Comparison of ENCODE assay signal across 9 cellular contexts in the genomic region with DNA sequence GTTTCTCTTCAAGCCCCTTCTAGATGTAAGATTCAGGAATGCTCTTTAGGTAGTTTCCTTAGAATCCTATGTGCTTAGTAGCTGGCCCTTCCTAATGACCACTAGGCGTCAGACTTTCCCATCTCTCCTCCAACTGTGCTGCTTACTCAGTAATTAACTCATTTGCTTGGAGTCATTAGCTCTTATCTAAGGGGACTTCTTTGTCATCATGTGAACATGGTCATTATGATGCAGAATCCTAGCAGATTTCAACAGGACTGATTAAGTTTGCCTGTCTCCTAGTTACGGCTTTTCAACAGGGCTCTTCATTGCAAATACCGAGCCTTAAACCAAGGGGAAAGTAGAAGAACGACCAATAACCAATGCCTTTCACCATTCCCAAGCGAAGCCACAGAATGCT. TPM values are rescaled to one million over a fixed set of nuclear protein-coding genes. Genes with fewer than 3 reads are reported as not detected.
DNase-seq lines count a peak whose midpoint lies in the region; ATAC-seq and TF ChIP-seq lines count a peak whose summit lies in the region.
"Had no signal": no experiment of that assay in that cellular context is flagged by ENCODE, and none has a peak within 500 bp of the region (broad histone marks: within the 10 kb centered on the region; RNA-seq: fewer than 3 reads in every experiment).

No MANE protein-coding gene starts in this region.

- no peaks in the 10 kb centered on the region for H3K27me3 ChIP-seq in lower lobe of right lung (ENCODE audit: low read depth)
- H3K27me3 ChIP-seq in CD4-positive, alpha-beta T cell (ENCODE audit: control insufficient read depth, insufficient read depth, low read length) = peaks cover 14% of the 10 kb centered on the region

- H3K4me3 Mint-ChIP-seq in CD4-positive, alpha-beta T cell = no peak overlapping the region
- H3K4me3 Mint-ChIP-seq: B cell had no signal

- no peak overlapping the region for H3K27ac ChIP-seq in lower lobe of right lung
- no peak overlapping the region for H3K27ac ChIP-seq in CD4-positive, alpha-beta T cell (ENCODE audit: low read depth, low read length)

- TF ChIP-seq CTCF in choroid plexus epithelial cell (conservative IDR thresholded peaks at IDR 0.05; ENCODE audit: low read depth, low read length) = peak; percentile 91
- peak; percentile 59 for TF ChIP-seq CTCF in lower lobe of right lung (IDR thresholded peaks at IDR 0.05)
- no peak for TF ChIP-seq CTCF in CD4-positive, alpha-beta T cell (IDR thresholded peaks at IDR 0.05)

- no peaks in the 10 kb centered on the region for H3K36me3 ChIP-seq in lower lobe of right lung

- H3K27me3 Mint-ChIP-seq in CD4-positive, alpha-beta T cell = peaks cover 68% of the 10 kb centered on the region

- no peaks in the 10 kb centered on the region for H3K4me1 ChIP-seq in lower lobe of right lung

- intact Hi-C loops in lower lobe of right lung (cut with DNase I) = no loop called here
- intact Hi-C loops in CD4-positive, alpha-beta T cell (cut with DNase I, micrococcal nuclease) = no loop called here

- no peak overlapping the region for H3K27ac Mint-ChIP-seq in CD4-positive, alpha-beta T cell
- H3K27ac Mint-ChIP-seq: B cell had no signal

- H3K9me3 ChIP-seq in lower lobe of right lung = no peaks in the 10 kb centered on the region
- H3K9me3 ChIP-seq in CD4-positive, alpha-beta T cell (ENCODE audit: control insufficient read depth, low read length) = no peaks in the 10 kb centered on the region

- peak; percentile 50 for DNase-seq in NCI-H1105 treated with DMSO at 0.1 percent for 48 hours (lab: John Stamatoyannopoulos, UW)
- DNase-seq in NCI-H1105 (lab: John Stamatoyannopoulos, UW) = no peak
- peak; percentile 17 for DNase-seq in NCI-H774 (lab: John Stamatoyannopoulos, UW)
- DNase-seq in choroid plexus epithelial cell (ENCODE audit: low read depth) = peak; percentile 74
- DNase-seq in lower lobe of right lung = no peak
- no peak for DNase-seq in stimulated activated CD4-positive, alpha-beta T cell treated with anti-CD3 and anti-CD28 coated beads, Interleukin-1b, Interleukin-23, amount 100 ng/mL, for 48 hours
- no peak for DNase-seq in CD4-positive, alpha-beta T cell

- no peaks in the 10 kb centered on the region for H3K4me1 Mint-ChIP-seq in CD4-positive, alpha-beta T cell (ENCODE audit: low read depth)
- H3K4me1 Mint-ChIP-seq: B cell had no signal

- POLR2A ChIA-PET in CD4-positive, alpha-beta T cell (lab: Charles Lee) = no interaction called here

- ATAC-seq in lower lobe of right lung (no peak), GM19328 (IDR thresholded peaks at IDR 0.05; ENCODE audit: unreplicated experiment) (no peak)
- no peak for ATAC-seq in CD4-positive, alpha-beta T cell (ENCODE audit: poor library complexity)

- H3K4me3 ChIP-seq in choroid plexus epithelial cell (ENCODE audit: low read depth, low read length) = no peak overlapping the region
- no peak overlapping the region for H3K4me3 ChIP-seq in lower lobe of right lung

- CTCF ChIA-PET in CD4-positive, alpha-beta T cell (lab: Charles Lee) = no interaction called here

- no peaks in the 10 kb centered on the region for H3K36me3 Mint-ChIP-seq in CD4-positive, alpha-beta T cell (ENCODE audit: low read depth)

- H3K9me3 Mint-ChIP-seq in CD4-positive, alpha-beta T cell = no peaks in the 10 kb centered on the region

RNA-seq across cellular contexts. Expression of gene GJD2, which starts 46.4 kb away (rescaled TPM):
- total RNA-seq in lower lobe of right lung = not detected
- total RNA-seq in CD4-positive, alpha-beta T cell = not detected
- total RNA-seq: B cell had no signal

Comparison
In these comparisons a context has a peak if more than half of its experiments do, and no peak if none do; other contexts are left out.
1. DNase-seq: peak in NCI-H1105 treated with DMSO at 0.1 percent for 48 hours (single experiment), NCI-H774 (single experiment) and choroid plexus epithelial cell (single experiment); none in NCI-H1105 (single experiment), lower lobe of right lung (single experiment), stimulated activated CD4-positive, alpha-beta T cell treated with anti-CD3 and anti-CD28 coated beads, Interleukin-1b, Interleukin-23, amount 100 ng/mL, for 48 hours (single experiment) and CD4-positive, alpha-beta T cell (0 of 10).